ENCODE assay signal across 9 cellular contexts in genomic region chr17:66965801-66966528, GRCh38. TPM values are rescaled to one million over a fixed set of nuclear protein-coding genes. Genes with fewer than 3 reads are reported as not detected.
DNase-seq lines count a peak whose midpoint lies in the region; ATAC-seq and TF ChIP-seq lines count a peak whose summit lies in the region.
"Had no signal": no experiment of that assay in that cellular context is flagged by ENCODE, and none has a peak within 500 bp of the region (broad histone marks: within the 10 kb centered on the region; RNA-seq: fewer than 3 reads in every experiment).

No MANE protein-coding gene starts in this region.

- H3K4me3 ChIP-seq in SJCRH30 (peak overlapping the region; percentile 38; the same call in 1 of the 2 replicates), fibroblast of the aortic adventitia (ENCODE audit: low read depth, low read length) (peak overlapping the region; percentile 13), psoas muscle (peak overlapping the region; percentile 58), lower leg skin (ENCODE audit: low read depth, poor library complexity, severe bottlenecking) (no peak overlapping the region)

- no peaks in the 10 kb centered on the region for H3K36me3 ChIP-seq in SJCRH30
- no peaks in the 10 kb centered on the region for H3K36me3 ChIP-seq in psoas muscle (ENCODE audit: insufficient read depth in 1 of 2, low read depth in 1 of 2)

- peak; percentile 50 for DNase-seq in GM13976 (ENCODE audit: low spot score)
- no peak for DNase-seq in SJCRH30
- DNase-seq in fibroblast of the aortic adventitia (ENCODE audit: low read depth): no peak
- DNase-seq in psoas muscle: no peak
- DNase-seq in lower leg skin (ENCODE audit: low spot score in 2 of 2): no peak
- DNase-seq in T-helper 9 cell: no peak
- DNase-seq: activated CD4-positive, CD25-positive, alpha-beta regulatory T cell had no signal

- ATAC-seq in psoas muscle (peak; percentile 26 to 57 (median 36)), HG02759 (IDR thresholded peaks at IDR 0.05; ENCODE audit: unreplicated experiment) (no peak), HG02588 (IDR thresholded peaks at IDR 0.05; ENCODE audit: unreplicated experiment) (no peak)

- 4 to 6% (median 4%) methylated on average over 46 to 48 of the region's 48 CpGs for WGBS in psoas muscle, 3 donors
- 3 to 4% methylated on average over 15 to 34 of the region's 48 CpGs for WGBS in lower leg skin, 2 donors

- H3K9me3 ChIP-seq in SJCRH30 (replicated peaks) (no peaks in the 10 kb centered on the region), psoas muscle (no peaks in the 10 kb centered on the region)

- H3K27me3 ChIP-seq in SJCRH30 (peaks cover 9% of the 10 kb centered on the region; the same call in 1 of the 2 replicates), psoas muscle (ENCODE audit: insufficient read depth in 3 of 3, low read length in 2 of 3) (peaks cover 0 to 46% (median 17%) of the 10 kb centered on the region in 3 donors)

- no peak for TF ChIP-seq POLR2A in lower leg skin (IDR thresholded peaks at IDR 0.05)

- H3K4me1 ChIP-seq in SJCRH30 (no peaks in the 10 kb centered on the region), psoas muscle (peaks cover 11% of the 10 kb centered on the region)

- no peak overlapping the region for H3K27ac ChIP-seq in SJCRH30
- no peak overlapping the region for H3K27ac ChIP-seq in psoas muscle

- TF ChIP-seq CTCF in GM13976 (IDR thresholded peaks at IDR 0.05; ENCODE audit: borderline replicate concordance, control extremely low read depth, extremely low read depth, insufficient read depth, missing control alignments): no peak
- no peak for TF ChIP-seq CTCF in fibroblast of the aortic adventitia (IDR thresholded peaks at IDR 0.05; ENCODE audit: insufficient read depth, low read length)
- TF ChIP-seq CTCF in psoas muscle (IDR thresholded peaks at IDR 0.05): no peak
- TF ChIP-seq CTCF in lower leg skin (IDR thresholded peaks at IDR 0.05): no peak

- in situ Hi-C loops in GM13976 (cut with MboI; ENCODE audit: low sequenced_read_pairs, unreplicated experiment): no loop called here

- intact Hi-C loops in psoas muscle (cut with DNase I): no loop called here
- intact Hi-C loops in lower leg skin (cut with DNase I; ENCODE audit: low total_unique reads): no loop called here

RNA-seq across cellular contexts. Expression of gene CACNG4, which starts 1.5 kb away (rescaled TPM):
- 0.30 and 0.49 TPM in 2 replicates for total RNA-seq in SJCRH30 (2014; rRNA removed; shearing (Covaris generic))
- total RNA-seq in fibroblast of the aortic adventitia (ENCODE audit: low replicate concordance) (not detected in 2 replicates), psoas muscle (not detected), lower leg skin (under 1 TPM in 2 of 4 donors, not detected in 2; 0.42 to 0.91 TPM)
- polyA plus RNA-seq in psoas muscle: under 1 TPM in 1 of 3 donors, not detected in 2; 0.03 TPM

Comparison
In these comparisons a context has a peak if more than half of its experiments do, and no peak if none do; other contexts are left out.
1. ATAC-seq: peak in psoas muscle (4 of 4); none in HG02759 (single experiment) and HG02588 (single experiment).